Comparison of ENCODE assay signal across 9 cellular contexts in genomic region chr3:191051037-191051436, GRCh38.
DNase-seq lines count a peak whose midpoint lies in the region; ATAC-seq and TF ChIP-seq lines count a peak whose summit lies in the region.
"Had no signal": no experiment of that assay in that cellular context is flagged by ENCODE, and none has a peak within 500 bp of the region (broad histone marks: within the 10 kb centered on the region; RNA-seq: fewer than 3 reads in every experiment).

No MANE protein-coding gene starts in this region.

- CTCF ChIA-PET in activated naive CD4-positive, alpha-beta T cell treated with anti-CD3 and anti-CD28 coated beads, Interleukin-2, amount 10 ng/mL, durations not matched to agents 7 days and 5 days (lab: Charles Lee), result interaction anchor here (0.8 to 2.2 kb wide), 7 partner anchors 22 to 1089 kb away, joined by 3 to 14 read pairs (median 3); no protein-coding TSS in a partner anchor

- H3K36me3 Mint-ChIP-seq in brain (no peaks in the 10 kb centered on the region), mesothelial cell of epicardium (no peaks in the 10 kb centered on the region)
- no peaks in the 10 kb centered on the region for H3K36me3 Mint-ChIP-seq in activated naive CD4-positive, alpha-beta T cell treated with anti-CD3 and anti-CD28 coated beads, Interleukin-2, amount 10 ng/mL, durations not matched to agents 7 days and 5 days

- peaks cover 5% of the 10 kb centered on the region for H3K27me3 Mint-ChIP-seq in brain
- H3K27me3 Mint-ChIP-seq in mesothelial cell of epicardium (ENCODE audit: low read depth), result peaks cover 3% of the 10 kb centered on the region
- no peaks in the 10 kb centered on the region for H3K27me3 Mint-ChIP-seq in activated naive CD4-positive, alpha-beta T cell treated with anti-CD3 and anti-CD28 coated beads, Interleukin-2, amount 10 ng/mL, durations not matched to agents 7 days and 5 days

- H3K9me3 Mint-ChIP-seq in brain (peaks cover 0 to 4% (median 0%) of the 10 kb centered on the region in 5 experiments), mesothelial cell of epicardium (peaks cover 6% of the 10 kb centered on the region)
- no peaks in the 10 kb centered on the region for H3K9me3 Mint-ChIP-seq in activated naive CD4-positive, alpha-beta T cell treated with anti-CD3 and anti-CD28 coated beads, Interleukin-2, amount 10 ng/mL, durations not matched to agents 7 days and 5 days

- H3K4me1 Mint-ChIP-seq in brain (no peaks in the 10 kb centered on the region), mesothelial cell of epicardium (peaks cover 3% of the 10 kb centered on the region)
- no peaks in the 10 kb centered on the region for H3K4me1 Mint-ChIP-seq in activated naive CD4-positive, alpha-beta T cell treated with anti-CD3 and anti-CD28 coated beads, Interleukin-2, amount 10 ng/mL, durations not matched to agents 7 days and 5 days

- peak; percentile 84 to 87 for TF ChIP-seq CTCF in brain (conservative IDR thresholded peaks at IDR 0.05)
- TF ChIP-seq CTCF in mesothelial cell of epicardium (IDR thresholded peaks at IDR 0.05; ENCODE audit: unreplicated experiment), result peak; percentile 75

- DNase-seq in COR-L47 (lab: John Stamatoyannopoulos, UW) (peak; percentile 18), NCI-H146 (lab: John Stamatoyannopoulos, UW) (peak; percentile 31), mesothelial cell of epicardium (ENCODE audit: low spot score in 2 of 2, unreplicated experiment in 2 of 2) (no peak)
- no peak for DNase-seq in stimulated activated CD8-positive, alpha-beta memory T cell treated with anti-CD3 and anti-CD28 coated beads, Interleukin-4, amount 100 ng/mL, for 48 hours
- DNase-seq in stimulated activated naive CD4-positive, alpha-beta T cell treated with Interleukin-2 at 50 U/mL for 16 hours (lab: John Stamatoyannopoulos, UW), result no peak
- DNase-seq in activated naive CD4-positive, alpha-beta T cell treated with anti-CD3 and anti-CD28 coated beads, Interleukin-2, amount 10 ng/mL, durations not matched to agents 7 days and 5 days, result no peak

- H3K4me3 Mint-ChIP-seq in brain (no peak overlapping the region), mesothelial cell of epicardium (no peak overlapping the region)
- H3K4me3 Mint-ChIP-seq in activated naive CD4-positive, alpha-beta T cell treated with anti-CD3 and anti-CD28 coated beads, Interleukin-2, amount 10 ng/mL, durations not matched to agents 7 days and 5 days, result no peak overlapping the region

- H3K27ac Mint-ChIP-seq in brain (no peak overlapping the region), mesothelial cell of epicardium (no peak overlapping the region)
- H3K27ac Mint-ChIP-seq in activated naive CD4-positive, alpha-beta T cell treated with anti-CD3 and anti-CD28 coated beads, Interleukin-2, amount 10 ng/mL, durations not matched to agents 7 days and 5 days, result no peak overlapping the region

- peak; percentile 58 for ATAC-seq in GM21367 (IDR thresholded peaks at IDR 0.05; ENCODE audit: unreplicated experiment)
- ATAC-seq: K562 had no signal

Comparison
In these comparisons a context has a peak if more than half of its experiments do, and no peak if none do; other contexts are left out.
1. DNase-seq: peak in COR-L47 (single experiment) and NCI-H146 (single experiment); none in mesothelial cell of epicardium (0 of 2), stimulated activated CD8-positive, alpha-beta memory T cell treated with anti-CD3 and anti-CD28 coated beads, Interleukin-4, amount 100 ng/mL, for 48 hours (single experiment), stimulated activated naive CD4-positive, alpha-beta T cell treated with Interleukin-2 at 50 U/mL for 16 hours (single experiment) and activated naive CD4-positive, alpha-beta T cell treated with anti-CD3 and anti-CD28 coated beads, Interleukin-2, amount 10 ng/mL, durations not matched to agents 7 days and 5 days (single experiment).